ENCODE assay signal across 22 cellular contexts in genomic region chr12:101474711-101475386, GRCh38. TPM values are rescaled to one million over a fixed set of nuclear protein-coding genes. Genes with fewer than 3 reads are reported as not detected.
A peak's percentile ranks its signal among the peaks of the same experiment; 100 is the strongest.
DNase-seq lines count a peak whose midpoint lies in the region; ATAC-seq, FAIRE-seq and TF ChIP-seq lines count a peak whose summit lies in the region.
"Had no signal": no experiment of that assay in that cellular context is flagged by ENCODE, and none has a peak within 500 bp of the region (broad histone marks: within the 10 kb centered on the region; RNA-seq: fewer than 3 reads in every experiment).

Gene SPIC, plus strand, starts transcription at chr12:101475336. Its CDS starts 1,569 bp downstream, at chr12:101476905.

- no peak for FAIRE-seq in GM12878 (lab: Jason Lieb, UNC)
- no peak for FAIRE-seq in HTR-8/SVneo (lab: Jason Lieb, UNC)
- FAIRE-seq: A204.1, GM12891, H54, HepG2 had no signal

- H3K9me3 ChIP-seq in GM12878 (replicated peaks; ENCODE audit: control insufficient read depth, insufficient read depth, low read length) (no peaks in the 10 kb centered on the region), spleen (no peaks in the 10 kb centered on the region)
- H3K9me3 ChIP-seq: BE2C, Caco-2 had no signal

- H3K4me2 ChIP-seq in GM12878 (ENCODE audit: control insufficient read depth, insufficient read depth) = no peak within 1 kb of the TSS

- ATAC-seq in GM12878 (peak; percentile 31; the same call in 2 of the 3 replicates), GM21576 (IDR thresholded peaks at IDR 0.05; ENCODE audit: unreplicated experiment) (no peak)
- ATAC-seq: GM23338, HepG2 had no signal

- H3K9ac ChIP-seq in GM12878 (ENCODE audit: control insufficient read depth, insufficient read depth, low read length) = no peak within 1 kb of the TSS

- H3K79me2 ChIP-seq in GM12878 (ENCODE audit: control insufficient read depth, insufficient read depth, low read length) = no peaks in the 10 kb centered on the region

- 75% methylated on average over 5 of the region's 5 CpGs for WGBS in GM12878 (ENCODE audit: insufficient coverage, insufficient replicate concordance, low lambda C conversion rate, missing lambda C conversion rate)
- WGBS in spleen, 5 donors = 75 to 88% (median 78%) methylated on average over 5 of the region's 5 CpGs

- no peaks in the 10 kb centered on the region for H3K4me1 ChIP-seq in GM12878 (ENCODE audit: control insufficient read depth, insufficient read depth, low read length)
- H3K4me1 ChIP-seq in spleen = peaks cover 0 to 2% (median 0%) of the 10 kb centered on the region in 6 donors
- H3K4me1 ChIP-seq: BE2C, Caco-2 had no signal

- no peak within 1 kb of the TSS for H3K4me3 ChIP-seq in GM12878
- peak within 1 kb of the TSS in 4 of 8 donors; percentile 8 to 56 (median 28) for H3K4me3 ChIP-seq in spleen
- H3K4me3 ChIP-seq: GM23338 had no signal

- in situ Hi-C loops in GM12878 (cut with MboI) = no loop called here

- POLR2A ChIA-PET in GM12878 (lab: Charles Lee) = interaction anchor here (0.6 kb wide), 1 partner anchor 9 kb away, joined by 3 read pairs; no protein-coding TSS in a partner anchor

- RAD21 ChIA-PET in GM12878 (lab: Charles Lee; ENCODE audit: unreplicated experiment) = no interaction called here

- SMC1A ChIA-PET in GM12878 (lab: Charles Lee; ENCODE audit: uncharacterized antibody, unreplicated experiment) = interaction anchor here (1.0 kb wide), 1 partner anchor 11 kb away, joined by 6 read pairs; no protein-coding TSS in a partner anchor

- H3K27me3 ChIP-seq in GM12878 (replicated peaks in 1 of 2; ENCODE audit: control insufficient read depth in 2 of 2, insufficient read depth in 2 of 2, low read length in 1 of 2) = no peaks in the 10 kb centered on the region
- no peaks in the 10 kb centered on the region for H3K27me3 ChIP-seq in spleen (replicated peaks in 1 of 7)
- H3K27me3 ChIP-seq: BE2C had no signal

- TF ChIP-seq RAD21 in GM12878 (IDR thresholded peaks at IDR 0.05; ENCODE audit: insufficient read depth, low read depth, low read length) = no peak

- H3K27ac ChIP-seq in GM12878 (ENCODE audit: control insufficient read depth, insufficient read depth) (no peak within 1 kb of the TSS), spleen (peak within 1 kb of the TSS in 6 of 8 donors; percentile 5 to 59 (median 54))

- intact Hi-C loops in GM12878 (cut with micrococcal nuclease; ENCODE audit: unreplicated experiment) = no loop called here
- intact Hi-C loops in spleen (cut with DNase I; ENCODE audit: low total_unique reads) = no loop called here

- H3K36me3 ChIP-seq in GM12878 (ENCODE audit: control insufficient read depth in 2 of 2, insufficient read depth in 2 of 2, low read length in 1 of 2) (no peaks in the 10 kb centered on the region), spleen (no peaks in the 10 kb centered on the region)
- H3K36me3 ChIP-seq: BE2C had no signal

- DNase-seq in D341Med (ENCODE audit: low spot score) (peak; percentile 47), NCI-H82 treated with DMSO at 0.1 percent for 48 hours (lab: John Stamatoyannopoulos, UW; ENCODE audit: unreplicated experiment) (peak; percentile 78), GM12878 (ENCODE audit: low read depth, low spot score) (no peak), spleen (no peak), HTR-8/SVneo (ENCODE audit: insufficient read length, low spot score) (no peak), dermis blood vessel endothelial cell (no peak)
- DNase-seq: ACHN; BE2C; C1 segment of cervical spinal cord; Caco-2; CD4-positive, alpha-beta T cell; DMS79 treated with DMSO at 0.1 percent for 48 hours; GF-D8; HCEC 1CT; KBM-7 had no signal

- CTCF ChIA-PET in GM12878 (lab: Yijun Ruan, JAX) = interaction anchor here (1.6 kb wide), 1 partner anchor 9 kb away, joined by 4 read pairs; no protein-coding TSS in a partner anchor

- TF ChIP-seq POLR2A in GM12878 (IDR thresholded peaks at IDR 0.05; ENCODE audit: low read depth, low read length) (no peak), spleen (IDR thresholded peaks at IDR 0.05) (no peak)

- TF ChIP-seq CTCF in GM12878 (IDR thresholded peaks at IDR 0.05 in 2 of 3, conservative IDR thresholded peaks at IDR 0.05 in 1 of 3; ENCODE audit: control insufficient read depth in 2 of 3, extremely low read depth in 1 of 3, insufficient read depth in 1 of 3, low read depth in 3 of 3, low read length in 3 of 3) = no peak
- TF ChIP-seq CTCF in spleen (IDR thresholded peaks at IDR 0.05 in 8 of 11, conservative IDR thresholded peaks at IDR 0.05 in 3 of 11) = no peak

- H4K20me1 ChIP-seq in GM12878 (ENCODE audit: control insufficient read depth, insufficient read depth) = no peaks in the 10 kb centered on the region

- H2AFZ ChIP-seq in GM12878 (ENCODE audit: control insufficient read depth, low read depth, low read length) = no peak within 1 kb of the TSS
- H2AFZ ChIP-seq: GM23338 had no signal

- TF ChIP-seq EP300 in GM12878 (IDR thresholded peaks at IDR 0.05; ENCODE audit: borderline replicate concordance in 1 of 2, control insufficient read depth in 1 of 2, low read depth in 2 of 2, low read length in 2 of 2) = no peak

- no TSS peak for BruUV-seq in GM12878 (replicated peaks; lab: Mats Ljungman, UMichigan)

TF ChIP-seq in GM12878, 131 proteins besides CTCF, POLR2A, EP300 and RAD21:
- TF ChIP-seq STAT3 (IDR thresholded peaks at IDR 0.05; ENCODE audit: low read depth, low read length) (no peak), WRNIP1 (IDR thresholded peaks at IDR 0.05; ENCODE audit: borderline replicate concordance, low read depth, low read length) (no peak), ZNF207 (IDR thresholded peaks at IDR 0.05; ENCODE audit: borderline replicate concordance) (no peak)

RNA-seq across cellular contexts. Expression of gene SPIC, which starts in this region (rescaled TPM):
- total RNA-seq in GM12878 (2013; cell fraction: nucleolus; rRNA removed) = not detected in 2 replicates
- total RNA-seq in GM12878 (2014; rRNA removed) (0.11 TPM in 1 of 2 replicates, not detected in the other), GM12878 (2014; rRNA removed; fragmentation: Illumina TruSeq; extraction: Trizol) (0.36 TPM in 1 of 2 replicates, not detected in the other), GM12878 (2021) (0.29 TPM in 1 of 2 replicates, not detected in the other), spleen (100 to 1,000 TPM in 4 of 7 donors, 10 to 100 TPM in 3; 64.5 to 172 (median 102) TPM), dermis blood vessel endothelial cell (not detected in 2 replicates)
- not detected for polyA plus RNA-seq in GM12878 (2011; ENCODE audit: low read depth)
- polyA plus RNA-seq in GM12878 (2011; rRNA removed) (2.2 TPM in 2 replicates), GM12878 (2014; fragmentation: Illumina TruSeq; extraction: Trizol) (not detected in 2 replicates), GM12878 (2014; fragmentation: Nextera tagmentation; extraction: Ambion mirVana) (under 1 TPM; 0.07 to 0.14 TPM), GM12878 (2014; rRNA removed) (not detected in 2 replicates), GM12878 (2016; fragmentation: Nextera tagmentation; extraction: Ambion mirVana) (under 1 TPM in 1 of 2 experiments, not detected in 1; 0.21 TPM), spleen (10 to 100 TPM in 2 of 3 donors, 1 to 10 TPM in 1; 6.7 to 35.7 (median 11.6) TPM)
- polyA plus RNA-seq in GM12878 (2011; cell fraction: cytosol; rRNA removed) = 0.35 and 0.60 TPM in 2 replicates
- 0.44 and 0.52 TPM in 2 replicates for polyA plus RNA-seq in GM12878 (2011; cell fraction: nucleus; rRNA removed)
- polyA plus RNA-seq in GM12878 (2012) = 0.20 TPM in 1 of 2 replicates, not detected in the other
- polyA minus RNA-seq in GM12878 (2011; rRNA and poly(A)+ RNA removed) = 1.2 TPM in 2 replicates
- 2.5 TPM in 1 of 2 replicates, not detected in the other for polyA minus RNA-seq in GM12878 (2011; cell fraction: cytosol; rRNA and poly(A)+ RNA removed)
- polyA minus RNA-seq in GM12878 (2011; cell fraction: nucleus; rRNA and poly(A)+ RNA removed) = 0.77 TPM in 1 of 2 replicates, not detected in the other
- total RNA-seq: Caco-2; CD4-positive, alpha-beta T cell; GM23338; HepG2 had no signal
- polyA plus RNA-seq: GM23338, HepG2, IgD-negative memory B cell had no signal

Comparison
In these comparisons a context has a peak if more than half of its experiments do, and no peak if none do; other contexts are left out.
1. RNA of gene SPIC (total RNA-seq): 64.5 to 172 TPM in spleen; 0.11 to 0.36 TPM in GM12878 and not detected in dermis blood vessel endothelial cell; every median in the first group is over 10 times any median in the second.
2. DNase-seq: peak in D341Med (single experiment) and NCI-H82 treated with DMSO at 0.1 percent for 48 hours (single experiment); none in GM12878 (single experiment), spleen (single experiment), HTR-8/SVneo (single experiment) and dermis blood vessel endothelial cell (single experiment).